ENCODE assay signal across 27 cellular contexts in the genomic region with DNA sequence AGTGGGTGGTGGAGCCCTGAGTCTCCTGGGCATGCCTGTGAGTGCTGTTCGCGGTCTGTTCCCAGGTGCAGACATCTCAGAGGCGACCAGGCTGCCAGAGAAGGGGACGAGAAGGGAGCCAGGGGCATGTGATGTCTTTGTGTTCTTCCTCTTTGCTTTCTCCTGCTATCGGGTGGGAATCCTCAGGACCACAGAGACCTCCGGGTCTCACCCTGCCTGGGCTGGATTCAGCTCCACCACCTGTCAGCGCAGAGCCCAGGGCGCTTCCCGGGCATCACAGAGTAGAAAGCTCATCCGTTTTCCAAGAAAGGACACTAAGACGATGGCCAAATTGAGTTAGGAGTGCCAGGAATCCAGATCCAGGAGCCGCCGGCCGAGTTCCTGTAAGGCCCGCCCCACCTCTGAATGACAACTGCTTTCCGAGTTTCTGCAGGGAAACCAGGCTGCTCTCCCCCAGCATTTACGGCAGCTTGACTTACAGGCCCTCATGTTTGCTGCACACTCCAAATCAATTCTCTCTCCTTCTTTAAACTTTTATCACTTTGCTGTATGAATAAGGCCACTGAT.
"Had no signal": no experiment of that assay in that cellular context is flagged by ENCODE, and none has a peak within 500 bp of the region (broad histone marks: within the 10 kb centered on the region; RNA-seq: fewer than 3 reads in every experiment).

No MANE protein-coding gene starts in this region.

- H3K4me3 ChIP-seq: Peyer's patch, SK-N-MC had no signal

- DNase-seq: activated B cell treated with CpG ODN at 0.5 μM for 24 hours; activated CD4-positive, alpha-beta T cell treated with anti-CD3 and anti-CD28 coated beads for 1 hour; activated CD4-positive, alpha-beta T cell treated with anti-CD3 and anti-CD28 coated beads, Interleukin-2, amount 10 ng/mL, durations not matched to agents 24 days and 14 days; activated CD4-positive, alpha-beta T cell treated with anti-CD3 and anti-CD28 coated beads, Interleukin-2, amount 50 U/mL, for 48 hours; activated CD8-positive, alpha-beta memory T cell treated with anti-CD3 and anti-CD28 coated beads, Interleukin-2, amount 10 ng/mL, durations not matched to agents 7 days and 5 days; activated effector memory CD4-positive, alpha-beta T cell treated with Interleukin-2 at 50 U/mL for 16 hours; activated naive CD4-positive, alpha-beta T cell; activated T-cell treated with anti-CD3 and anti-CD28 coated beads, Interleukin-2, amount 50 U/mL, for 24 hours; aorta; NCI-H1092; NCI-H1417; NCI-H1930; NCI-H2107; NCI-H2171 treated with DMSO at 0.1 percent for 48 hours; NCI-H226; NCI-H526; NCI-H82; NK-92 treated with Interleukin-12 subunit alpha and Interleukin-12 subunit beta, amount 100 ng/mL, for 24 hours; OCI-M1; SIG-M5; T-cell; T-helper 2 cell; T1000 had no signal

- H3K36me3 ChIP-seq: Peyer's patch had no signal

- H3K4me3 Mint-ChIP-seq: activated B cell treated with CpG ODN at 0.5 μM for 24 hours; activated CD4-positive, alpha-beta T cell treated with anti-CD3 and anti-CD28 coated beads, Interleukin-2, amount 10 ng/mL, durations not matched to agents 24 days and 14 days; activated CD8-positive, alpha-beta memory T cell treated with anti-CD3 and anti-CD28 coated beads, Interleukin-2, amount 10 ng/mL, durations not matched to agents 7 days and 5 days; activated naive CD4-positive, alpha-beta T cell treated with anti-CD3 and anti-CD28 coated beads, Interleukin-2, amount 50 U/mL, for 24 hours; activated T-cell treated with anti-CD3 and anti-CD28 coated beads, Interleukin-2, amount 50 U/mL, for 24 hours; activated T-helper 1 cell treated with anti-CD3 and anti-CD28 coated beads, Interleukin-12 subunit alpha, Interleukin-12 subunit beta, Interleukin-2, Interleukin-4 antibody, amounts not matched to agents 30 ng/mL and 10 ng/mL and 1 ng/mL, durations not matched to agents 14 hours and 24 hours and 36 hours; T-cell had no signal

- ATAC-seq: activated CD8-positive, alpha-beta memory T cell treated with anti-CD3 and anti-CD28 coated beads, Interleukin-2, amount 10 ng/mL, durations not matched to agents 7 days and 5 days; T-cell had no signal

- H3K36me3 Mint-ChIP-seq: T-cell had no signal

- H3K9me3 ChIP-seq: Peyer's patch had no signal

- H3K4me1 Mint-ChIP-seq: activated B cell treated with CpG ODN at 0.5 μM for 24 hours; activated naive CD4-positive, alpha-beta T cell treated with anti-CD3 and anti-CD28 coated beads, Interleukin-2, amount 50 U/mL, for 24 hours; T-cell had no signal

- H3K27ac Mint-ChIP-seq: activated B cell treated with CpG ODN at 0.5 μM for 24 hours; activated CD4-positive, alpha-beta T cell treated with anti-CD3 and anti-CD28 coated beads, Interleukin-2, amount 10 ng/mL, durations not matched to agents 24 days and 14 days; activated CD8-positive, alpha-beta memory T cell treated with anti-CD3 and anti-CD28 coated beads, Interleukin-2, amount 10 ng/mL, durations not matched to agents 7 days and 5 days; activated naive CD4-positive, alpha-beta T cell treated with anti-CD3 and anti-CD28 coated beads, Interleukin-2, amount 50 U/mL, for 24 hours; activated T-cell treated with anti-CD3 and anti-CD28 coated beads, Interleukin-2, amount 50 U/mL, for 24 hours; activated T-helper 1 cell treated with anti-CD3 and anti-CD28 coated beads, Interleukin-12 subunit alpha, Interleukin-12 subunit beta, Interleukin-2, Interleukin-4 antibody, amounts not matched to agents 30 ng/mL and 10 ng/mL and 1 ng/mL, durations not matched to agents 14 hours and 24 hours and 36 hours; T-cell had no signal

- H3K9me3 Mint-ChIP-seq: activated CD4-positive, alpha-beta T cell treated with anti-CD3 and anti-CD28 coated beads, Interleukin-2, amount 10 ng/mL, durations not matched to agents 24 days and 14 days; activated naive CD4-positive, alpha-beta T cell treated with anti-CD3 and anti-CD28 coated beads, Interleukin-2, amount 50 U/mL, for 24 hours; activated T-cell treated with anti-CD3 and anti-CD28 coated beads, Interleukin-2, amount 50 U/mL, for 24 hours; activated T-helper 1 cell treated with anti-CD3 and anti-CD28 coated beads, Interleukin-12 subunit alpha, Interleukin-12 subunit beta, Interleukin-2, Interleukin-4 antibody, amounts not matched to agents 30 ng/mL and 10 ng/mL and 1 ng/mL, durations not matched to agents 14 hours and 24 hours and 36 hours had no signal

- H3K27me3 ChIP-seq: Peyer's patch had no signal

- H3K27ac ChIP-seq: Peyer's patch, SK-N-MC had no signal

- H3K4me1 ChIP-seq: Peyer's patch had no signal
